In genomic region chr7:1948377-1948796, GRCh38 we compare ENCODE assay signal across 20 cellular contexts.
DNase-seq lines count a peak whose midpoint lies in the region; ATAC-seq, FAIRE-seq and TF ChIP-seq lines count a peak whose summit lies in the region.
"Had no signal": no experiment of that assay in that cellular context is flagged by ENCODE, and none has a peak within 500 bp of the region (broad histone marks: within the 10 kb centered on the region; RNA-seq: fewer than 3 reads in every experiment).

No MANE protein-coding gene starts in this region.

- H3K9me3 Mint-ChIP-seq in chondrocyte (ENCODE audit: low read depth), result no peaks in the 10 kb centered on the region
- H3K9me3 Mint-ChIP-seq: CD4-positive, CD25-positive, alpha-beta regulatory T cell had no signal

- intact Hi-C loops in left ventricle myocardium inferior (cut with micrococcal nuclease), result no loop called here
- intact Hi-C loops in posterior cingulate gyrus (cut with DNase I), result no loop called here
- intact Hi-C loops in prostate gland (cut with DNase I), result no loop called here

- no peaks in the 10 kb centered on the region for H3K27me3 Mint-ChIP-seq in chondrocyte (ENCODE audit: low read depth)
- H3K27me3 Mint-ChIP-seq: CD4-positive, CD25-positive, alpha-beta regulatory T cell had no signal

- peak; percentile 51 for FAIRE-seq in HTR-8/SVneo (lab: Jason Lieb, UNC)

- H3K4me1 Mint-ChIP-seq in chondrocyte (ENCODE audit: low read depth), result no peaks in the 10 kb centered on the region

- no peaks in the 10 kb centered on the region for H3K27me3 ChIP-seq in left ventricle myocardium inferior (ENCODE audit: low read depth)
- H3K27me3 ChIP-seq in prostate gland (replicated peaks; ENCODE audit: insufficient read depth), result no peaks in the 10 kb centered on the region
- H3K27me3 ChIP-seq: SJSA1 had no signal

- DNase-seq in HTR-8/SVneo (ENCODE audit: insufficient read length, low spot score) (no peak), chondrocyte (ENCODE audit: low spot score) (peak; percentile 90), left ventricle myocardium inferior (peak; percentile 13), posterior cingulate gyrus (peak in 6 of 10 donors; percentile 2 to 72 (median 38)), NCI-H1417 (lab: John Stamatoyannopoulos, UW) (no peak), prostate gland (ENCODE audit: low spot score) (no peak), NCI-H1048 (lab: John Stamatoyannopoulos, UW) (no peak)
- DNase-seq: ACHN; AML-193; CD4-positive, CD25-positive, alpha-beta regulatory T cell; DMS53; HCEC 1CT; NCI-H187 treated with DMSO at 0.1 percent for 48 hours; NCI-H2171; NCI-H446; NK-92 treated with Interleukin-12 subunit alpha and Interleukin-12 subunit beta, amount 100 ng/mL, for 24 hours; OCI-M1; RPMI8226 had no signal

- H3K36me3 ChIP-seq in left ventricle myocardium inferior (no peaks in the 10 kb centered on the region), prostate gland (no peaks in the 10 kb centered on the region)
- H3K36me3 ChIP-seq: SJSA1 had no signal

- WGBS in prostate gland, result 89% methylated on average over 17 of the region's 17 CpGs

- H3K27ac Mint-ChIP-seq in chondrocyte (ENCODE audit: unreplicated experiment), result no peak overlapping the region
- H3K27ac Mint-ChIP-seq: CD4-positive, CD25-positive, alpha-beta regulatory T cell had no signal

- no peak for TF ChIP-seq POLR2A in prostate gland (IDR thresholded peaks at IDR 0.05)

- H3K4me1 ChIP-seq in left ventricle myocardium inferior, result peaks cover 13% of the 10 kb centered on the region
- H3K4me1 ChIP-seq in prostate gland (replicated peaks), result no peaks in the 10 kb centered on the region
- H3K4me1 ChIP-seq: SJSA1 had no signal

- H3K27ac ChIP-seq in left ventricle myocardium inferior (replicated peaks) (no peak overlapping the region), prostate gland (no peak overlapping the region)
- H3K27ac ChIP-seq: SJSA1 had no signal

- H3K36me3 Mint-ChIP-seq in chondrocyte (ENCODE audit: low read depth), result no peaks in the 10 kb centered on the region

- H3K9me3 ChIP-seq in left ventricle myocardium inferior (replicated peaks) (no peaks in the 10 kb centered on the region), prostate gland (no peaks in the 10 kb centered on the region)
- H3K9me3 ChIP-seq: SJSA1 had no signal

- no peak overlapping the region for H3K4me3 ChIP-seq in left ventricle myocardium inferior
- H3K4me3 ChIP-seq in prostate gland, result no peak overlapping the region
- H3K4me3 ChIP-seq: SJSA1 had no signal

- no peak for ATAC-seq in HG03175 (IDR thresholded peaks at IDR 0.05; ENCODE audit: unreplicated experiment)

- TF ChIP-seq CTCF in chondrocyte (IDR thresholded peaks at IDR 0.05), result no peak
- no peak for TF ChIP-seq CTCF in left ventricle myocardium inferior (IDR thresholded peaks at IDR 0.05; ENCODE audit: borderline replicate concordance)
- no peak for TF ChIP-seq CTCF in prostate gland (IDR thresholded peaks at IDR 0.05)

- no peak overlapping the region for H3K4me3 Mint-ChIP-seq in chondrocyte (ENCODE audit: unreplicated experiment)
- H3K4me3 Mint-ChIP-seq: CD4-positive, CD25-positive, alpha-beta regulatory T cell had no signal

Comparison
In these comparisons a context has a peak if more than half of its experiments do, and no peak if none do; other contexts are left out.
1. DNase-seq: peak in chondrocyte (single experiment), left ventricle myocardium inferior (single experiment) and posterior cingulate gyrus (6 of 10); none in HTR-8/SVneo (single experiment), NCI-H1417 (0 of 3), prostate gland (single experiment) and NCI-H1048 (single experiment).